ENCODE assay signal across 8 cellular contexts in the genomic region with DNA sequence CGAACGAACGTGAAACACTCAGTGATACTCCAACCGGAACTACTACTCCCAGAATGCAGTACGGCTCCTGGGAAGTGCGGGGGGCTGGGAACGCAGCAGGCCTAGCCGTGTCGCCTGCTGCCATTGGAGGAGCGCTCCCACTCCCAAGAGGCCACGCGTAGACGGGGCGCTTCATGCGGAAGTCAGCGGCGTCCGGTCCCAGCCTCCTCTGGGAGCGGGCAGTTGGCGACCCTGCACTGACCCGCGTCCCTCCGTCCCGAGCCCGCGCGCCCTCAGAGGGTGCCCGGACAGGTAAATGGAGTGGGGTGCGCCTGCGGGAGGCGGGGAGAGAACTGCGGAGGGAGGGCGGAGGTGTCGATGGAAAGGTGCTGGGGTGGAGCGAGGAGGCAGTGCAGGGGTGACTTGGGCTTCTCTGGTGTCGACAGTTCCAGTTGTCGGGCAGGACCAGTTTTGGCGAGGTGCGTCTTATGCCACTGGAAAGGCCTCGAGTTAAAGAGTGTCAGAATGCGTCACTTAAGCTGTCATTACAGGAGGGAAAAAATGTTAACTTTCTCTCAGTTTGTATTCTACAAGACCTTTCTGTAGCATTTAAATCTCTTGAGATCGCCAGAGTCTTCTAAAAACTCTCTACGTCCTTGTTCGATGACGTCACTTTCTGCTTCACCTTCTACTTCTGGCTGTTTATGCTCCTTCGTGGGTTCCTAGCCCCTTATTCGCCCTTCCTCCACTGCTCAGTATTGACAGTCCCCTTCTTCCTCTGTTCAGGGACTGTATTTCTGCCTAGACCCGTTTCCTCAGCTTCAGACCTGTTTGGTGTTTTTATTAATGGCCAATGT. TPM values are rescaled to one million over a fixed set of nuclear protein-coding genes. Genes with fewer than 3 reads are reported as not detected.
DNase-seq lines count a peak whose midpoint lies in the region; ATAC-seq and TF ChIP-seq lines count a peak whose summit lies in the region.

A gene with protein sequence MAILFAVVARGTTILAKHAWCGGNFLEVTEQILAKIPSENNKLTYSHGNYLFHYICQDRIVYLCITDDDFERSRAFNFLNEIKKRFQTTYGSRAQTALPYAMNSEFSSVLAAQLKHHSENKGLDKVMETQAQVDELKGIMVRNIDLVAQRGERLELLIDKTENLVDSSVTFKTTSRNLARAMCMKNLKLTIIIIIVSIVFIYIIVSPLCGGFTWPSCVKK (plus strand): TSS at position 188 of the 836 bp plus-strand sequence. CDS start 8,122 bp downstream, outside the sequence.

- in situ Hi-C loops in astrocyte of the spinal cord (cut with HindIII; ENCODE audit: low sequenced_read_pairs): no loop called here

- ATAC-seq in HG03025 (IDR thresholded peaks at IDR 0.05; ENCODE audit: low FRiP score, unreplicated experiment) (peak; percentile 96), sciatic nerve (peak; percentile 100)

- DNase-seq in NK-92 treated with Interleukin-12 subunit alpha and Interleukin-12 subunit beta, amount 100 ng/mL, for 24 hours (lab: John Stamatoyannopoulos, UW): peak; percentile 75
- DNase-seq in NK-92 (lab: John Stamatoyannopoulos, UW; ENCODE audit: unreplicated experiment) (no peak), NCI-H2029 treated with DMSO at 0.1 percent for 48 hours (lab: John Stamatoyannopoulos, UW) (peak; percentile 28), T1000 (lab: John Stamatoyannopoulos, UW) (peak; percentile 67), astrocyte of the spinal cord (ENCODE audit: low read depth, low spot score) (peak; percentile 87), hypothalamus (lab: John Stamatoyannopoulos, UW) (peak; percentile 5 to 90 (median 65)), sciatic nerve (ENCODE audit: low spot score) (peak; percentile 89)

- peak within 1 kb of the TSS; percentile 71 for H3K4me3 ChIP-seq in astrocyte of the spinal cord (ENCODE audit: low read depth, low read length)

- TF ChIP-seq CTCF in astrocyte of the spinal cord (IDR thresholded peaks at IDR 0.05; ENCODE audit: low read depth, low read length): no peak

- intact Hi-C loops in sciatic nerve (cut with DNase I): no loop called here

RNA-seq across cellular contexts. Expression of the gene that starts here (rescaled TPM):
- 35.0 TPM for total RNA-seq in sciatic nerve
